ENCODE assay signal across 8 cellular contexts in genomic region chr2:69933839-69934613, GRCh38. TPM values are rescaled to one million over a fixed set of nuclear protein-coding genes. Genes with fewer than 3 reads are reported as not detected.
A peak's percentile ranks its signal among the peaks of the same experiment; 100 is the strongest.
DNase-seq lines count a peak whose midpoint lies in the region; ATAC-seq and TF ChIP-seq lines count a peak whose summit lies in the region.

No MANE protein-coding gene starts in this region.

- H3K4me1 Mint-ChIP-seq in activated naive CD4-positive, alpha-beta T cell treated with anti-CD3 and anti-CD28 coated beads, Interleukin-2, amount 50 U/mL, for 24 hours = peaks cover 42% of the 10 kb centered on the region
- H3K4me1 Mint-ChIP-seq in activated CD4-positive, alpha-beta memory T cell treated with anti-CD3 and anti-CD28 coated beads, Interleukin-2, amount 10 ng/mL, durations not matched to agents 7 days and 5 days = peaks cover 40% of the 10 kb centered on the region

- intact Hi-C loops in left ventricle myocardium superior (cut with micrococcal nuclease) = no loop called here

- H3K27ac Mint-ChIP-seq in activated naive CD4-positive, alpha-beta T cell treated with anti-CD3 and anti-CD28 coated beads, Interleukin-2, amount 50 U/mL, for 24 hours = peak overlapping the region; percentile 21
- peak overlapping the region; percentile 15 for H3K27ac Mint-ChIP-seq in activated CD4-positive, alpha-beta memory T cell treated with anti-CD3 and anti-CD28 coated beads, Interleukin-2, amount 10 ng/mL, durations not matched to agents 7 days and 5 days

- H3K4me3 ChIP-seq in tibial nerve = no peak overlapping the region

- peak overlapping the region in 3 of 4 donors; percentile 4 to 48 (median 10) for H3K27ac ChIP-seq in tibial nerve

- no peak for TF ChIP-seq EP300 in tibial nerve (IDR thresholded peaks at IDR 0.05)

- peaks cover 3 to 37% (median 15%) of the 10 kb centered on the region in 3 donors for H3K36me3 ChIP-seq in tibial nerve

- no peaks in the 10 kb centered on the region for H3K9me3 Mint-ChIP-seq in activated naive CD4-positive, alpha-beta T cell treated with anti-CD3 and anti-CD28 coated beads, Interleukin-2, amount 50 U/mL, for 24 hours
- H3K9me3 Mint-ChIP-seq in activated CD4-positive, alpha-beta memory T cell treated with anti-CD3 and anti-CD28 coated beads, Interleukin-2, amount 10 ng/mL, durations not matched to agents 7 days and 5 days = no peaks in the 10 kb centered on the region

- TF ChIP-seq POLR2A in tibial nerve (IDR thresholded peaks at IDR 0.05) = no peak

- no peaks in the 10 kb centered on the region for H3K27me3 Mint-ChIP-seq in activated naive CD4-positive, alpha-beta T cell treated with anti-CD3 and anti-CD28 coated beads, Interleukin-2, amount 50 U/mL, for 24 hours
- H3K27me3 Mint-ChIP-seq in activated CD4-positive, alpha-beta memory T cell treated with anti-CD3 and anti-CD28 coated beads, Interleukin-2, amount 10 ng/mL, durations not matched to agents 7 days and 5 days = no peaks in the 10 kb centered on the region

- TF ChIP-seq CTCF in tibial nerve (IDR thresholded peaks at IDR 0.05) = no peak

- no peaks in the 10 kb centered on the region for H3K27me3 ChIP-seq in tibial nerve

- no peaks in the 10 kb centered on the region for H3K9me3 ChIP-seq in tibial nerve

- peak; percentile 75 for ATAC-seq in left ventricle myocardium superior
- no peak for ATAC-seq in GM18519 (IDR thresholded peaks at IDR 0.05; ENCODE audit: low FRiP score, unreplicated experiment)

- peaks cover 24% of the 10 kb centered on the region for H3K36me3 Mint-ChIP-seq in activated naive CD4-positive, alpha-beta T cell treated with anti-CD3 and anti-CD28 coated beads, Interleukin-2, amount 50 U/mL, for 24 hours
- peaks cover 74% of the 10 kb centered on the region for H3K36me3 Mint-ChIP-seq in activated CD4-positive, alpha-beta memory T cell treated with anti-CD3 and anti-CD28 coated beads, Interleukin-2, amount 10 ng/mL, durations not matched to agents 7 days and 5 days (ENCODE audit: low read depth)

- POLR2A ChIA-PET in activated CD4-positive, alpha-beta memory T cell treated with anti-CD3 and anti-CD28 coated beads, Interleukin-2, amount 10 ng/mL, durations not matched to agents 7 days and 5 days (lab: Charles Lee) = interaction anchor here (0.9 to 3.1 kb wide), 8 partner anchors 11 to 209 kb away, joined by 3 to 21 read pairs (median 4); partner anchors contain the start of gene MXD1

- no peak for DNase-seq in activated naive CD4-positive, alpha-beta T cell (lab: John Stamatoyannopoulos, UW)
- DNase-seq in activated CD4-positive, alpha-beta memory T cell treated with anti-CD3 and anti-CD28 coated beads, Interleukin-2, amount 10 ng/mL, durations not matched to agents 7 days and 5 days = no peak
- DNase-seq in left ventricle myocardium superior = no peak
- DNase-seq in tibial nerve (ENCODE audit: low spot score in 2 of 2) = no peak
- DNase-seq in NCI-H187 treated with DMSO at 0.1 percent for 48 hours (lab: John Stamatoyannopoulos, UW) = no peak
- DNase-seq in NCI-H2171 (lab: John Stamatoyannopoulos, UW) = no peak

- no peak overlapping the region for H3K4me3 Mint-ChIP-seq in activated naive CD4-positive, alpha-beta T cell treated with anti-CD3 and anti-CD28 coated beads, Interleukin-2, amount 50 U/mL, for 24 hours
- no peak overlapping the region for H3K4me3 Mint-ChIP-seq in activated CD4-positive, alpha-beta memory T cell treated with anti-CD3 and anti-CD28 coated beads, Interleukin-2, amount 10 ng/mL, durations not matched to agents 7 days and 5 days

- peaks cover 0 to 32% (median 6%) of the 10 kb centered on the region in 4 donors for H3K4me1 ChIP-seq in tibial nerve

- 47 to 52% methylated on average over 4 of the region's 4 CpGs for WGBS in tibial nerve, 2 donors

- CTCF ChIA-PET in activated CD4-positive, alpha-beta memory T cell treated with anti-CD3 and anti-CD28 coated beads, Interleukin-2, amount 10 ng/mL, durations not matched to agents 7 days and 5 days (lab: Charles Lee) = interaction anchor here (0.6 to 1.7 kb wide), 5 partner anchors 12 to 296 kb away, joined by 3 to 5 read pairs (median 3); no protein-coding TSS in a partner anchor

RNA-seq across cellular contexts. Expression of gene MXD1, which starts 19.1 kb away (rescaled TPM):
- total RNA-seq in activated CD4-positive, alpha-beta memory T cell treated with anti-CD3 and anti-CD28 coated beads, Interleukin-2, amount 10 ng/mL, durations not matched to agents 7 days and 5 days = 10 to 100 TPM; 40.8 to 47.5 TPM
- total RNA-seq in left ventricle myocardium superior = 5.0 TPM
- 10 to 100 TPM in 1 of 4 donors, 1 to 10 TPM in 3; 5.7 to 10.4 (median 7.6) TPM for total RNA-seq in tibial nerve

RNA-seq across cellular contexts. Expression of gene ASPRV1, which starts 27.4 kb away (rescaled TPM):
- total RNA-seq in activated CD4-positive, alpha-beta memory T cell treated with anti-CD3 and anti-CD28 coated beads, Interleukin-2, amount 10 ng/mL, durations not matched to agents 7 days and 5 days = under 1 TPM; 0.98 TPM
- total RNA-seq in left ventricle myocardium superior (0.84 TPM), tibial nerve (10 to 100 TPM in 1 of 4 donors, 1 to 10 TPM in 3; 2.5 to 11.2 (median 5.1) TPM)

RNA-seq across cellular contexts. Expression of gene SNRNP27, which starts 40.3 kb away (rescaled TPM):
- 10 to 100 TPM; 59.3 to 63.3 TPM for total RNA-seq in activated CD4-positive, alpha-beta memory T cell treated with anti-CD3 and anti-CD28 coated beads, Interleukin-2, amount 10 ng/mL, durations not matched to agents 7 days and 5 days
- total RNA-seq in left ventricle myocardium superior = 57.6 TPM
- total RNA-seq in tibial nerve = 100 to 1,000 TPM in 2 of 4 donors, 10 to 100 TPM in 2; 47.1 to 128 (median 92.7) TPM
